15 cellular contexts compared by ENCODE assay signal in the genomic region with DNA sequence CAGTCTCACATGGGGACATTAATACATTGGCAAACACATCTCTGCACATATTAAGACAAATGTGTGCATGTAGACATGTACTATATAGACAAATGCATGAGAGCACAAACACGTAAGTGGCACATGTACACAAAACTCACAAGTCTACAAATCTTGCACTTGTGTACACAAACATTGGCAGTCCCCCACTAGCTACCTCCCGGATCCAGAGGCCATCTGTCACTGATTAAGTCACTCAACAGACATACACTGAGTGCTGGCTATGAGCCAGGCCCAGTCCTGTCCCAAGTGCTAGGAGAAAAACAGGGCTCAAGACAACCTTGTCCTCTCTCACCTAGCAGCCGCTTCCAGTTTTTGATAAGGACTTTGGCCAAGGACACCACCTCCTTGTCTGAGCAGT. TPM values are rescaled to one million over a fixed set of nuclear protein-coding genes. Genes with fewer than 3 reads are reported as not detected.
DNase-seq lines count a peak whose midpoint lies in the region; FAIRE-seq and TF ChIP-seq lines count a peak whose summit lies in the region.
"Had no signal": no experiment of that assay in that cellular context is flagged by ENCODE, and none has a peak within 500 bp of the region (broad histone marks: within the 10 kb centered on the region; RNA-seq: fewer than 3 reads in every experiment).

No MANE protein-coding gene starts in this region.

- H3K4ac ChIP-seq in mesendoderm (ENCODE audit: low read depth, low read length): no peak overlapping the region

- H3K36me3 Mint-ChIP-seq in T-helper 2 cell treated with Interferon-gamma antibody and Interleukin-4, amounts not matched to agents 5 μg/mL and 100 μg/mL, for 36 hours (ENCODE audit: low read depth): peaks cover 2% of the 10 kb centered on the region
- H3K36me3 Mint-ChIP-seq: activated naive CD8-positive, alpha-beta T cell treated with anti-CD3 and anti-CD28 coated beads for 36 hours; natural killer cell treated with Interleukin-12 subunit alpha and Interleukin-12 subunit beta and Interleukin-15 and Interleukin-18, amount 100 ng/mL, for 72 hours had no signal

- H3K4me3 ChIP-seq in bronchial epithelial cell (ENCODE audit: low read depth, low read length) (no peak overlapping the region), uterus (no peak overlapping the region), mesendoderm (ENCODE audit: low read length) (no peak overlapping the region)

- no peak for TF ChIP-seq POLR2A in uterus (IDR thresholded peaks at IDR 0.05)

- no peak overlapping the region for H2BK120ac ChIP-seq in mesendoderm (ENCODE audit: low read depth, low read length)

- H3K9ac ChIP-seq in mesendoderm (ENCODE audit: low read length): no peak overlapping the region

- no peak overlapping the region for H3K27ac ChIP-seq in uterus
- no peak overlapping the region for H3K27ac ChIP-seq in mesendoderm (ENCODE audit: low read depth, low read length)

- no peak overlapping the region for H3K23ac ChIP-seq in mesendoderm (ENCODE audit: low read length)

- H3K27me3 ChIP-seq in bronchial epithelial cell (ENCODE audit: control insufficient read depth, insufficient read depth, low read length): no peaks in the 10 kb centered on the region
- H3K27me3 ChIP-seq in uterus: no peaks in the 10 kb centered on the region
- peaks cover 12% of the 10 kb centered on the region for H3K27me3 ChIP-seq in mesendoderm (ENCODE audit: insufficient read depth, low read length, poor library complexity)

- H3K79me2 ChIP-seq in mesendoderm (ENCODE audit: control insufficient read depth, insufficient read depth, low read length): no peaks in the 10 kb centered on the region

- WGBS in mesendoderm (ENCODE audit: extremely low coverage, insufficient coverage, low lambda C conversion rate): no CpG with 5 or more reads among the region's 3 CpGs

- no peaks in the 10 kb centered on the region for H3K79me1 ChIP-seq in mesendoderm (ENCODE audit: low read length)

- no peaks in the 10 kb centered on the region for H3K9me3 Mint-ChIP-seq in T-helper 2 cell treated with Interferon-gamma antibody and Interleukin-4, amounts not matched to agents 5 μg/mL and 100 μg/mL, for 36 hours
- H3K9me3 Mint-ChIP-seq: activated naive CD8-positive, alpha-beta T cell treated with anti-CD3 and anti-CD28 coated beads for 36 hours; natural killer cell treated with Interleukin-12 subunit alpha and Interleukin-12 subunit beta and Interleukin-15 and Interleukin-18, amount 100 ng/mL, for 72 hours had no signal

- no peak overlapping the region for H4K8ac ChIP-seq in mesendoderm (ENCODE audit: low read depth, low read length)

- no peak overlapping the region for H3K56ac ChIP-seq in mesendoderm (ENCODE audit: low read length)

- no peak overlapping the region for H3K4me3 Mint-ChIP-seq in T-helper 2 cell treated with Interferon-gamma antibody and Interleukin-4, amounts not matched to agents 5 μg/mL and 100 μg/mL, for 36 hours
- H3K4me3 Mint-ChIP-seq: activated naive CD8-positive, alpha-beta T cell treated with anti-CD3 and anti-CD28 coated beads for 36 hours; natural killer cell treated with Interleukin-12 subunit alpha and Interleukin-12 subunit beta and Interleukin-15 and Interleukin-18, amount 100 ng/mL, for 72 hours had no signal

- H3K4me2 ChIP-seq in mesendoderm (ENCODE audit: low read length): no peak overlapping the region

- H2BK5ac ChIP-seq in mesendoderm (ENCODE audit: low read length): no peak overlapping the region

- DNase-seq in HT-29 (ENCODE audit: low spot score): peak; percentile 21
- DNase-seq in NCI-H510A treated with DMSO at 0.1 percent for 48 hours (lab: John Stamatoyannopoulos, UW): peak; percentile 38
- DNase-seq in bronchial epithelial cell (ENCODE audit: low read depth): no peak
- peak; percentile 25 for DNase-seq in pons (ENCODE audit: low spot score)
- DNase-seq in NAMALWA (ENCODE audit: low spot score): no peak
- DNase-seq in uterus: no peak
- no peak for DNase-seq in mesendoderm
- DNase-seq in T-helper 2 cell treated with Interferon-gamma antibody and Interleukin-4, amounts not matched to agents 5 μg/mL and 100 μg/mL, for 36 hours (ENCODE audit: low spot score): no peak
- DNase-seq: activated naive CD8-positive, alpha-beta T cell treated with anti-CD3 and anti-CD28 coated beads for 36 hours; Calu3; islet precursor cell; NCI-H1048; trophoblast cell had no signal

- H3K9me3 ChIP-seq in uterus: no peaks in the 10 kb centered on the region

- TF ChIP-seq CTCF in bronchial epithelial cell (IDR thresholded peaks at IDR 0.05; ENCODE audit: insufficient read depth, low read length, severe bottlenecking): no peak
- TF ChIP-seq CTCF in uterus (IDR thresholded peaks at IDR 0.05): no peak

- no peak overlapping the region for H2BK15ac ChIP-seq in mesendoderm (replicated peaks; ENCODE audit: low read depth)

- no peak overlapping the region for H4K5ac ChIP-seq in mesendoderm (ENCODE audit: low read length)

- H3K27me3 Mint-ChIP-seq in T-helper 2 cell treated with Interferon-gamma antibody and Interleukin-4, amounts not matched to agents 5 μg/mL and 100 μg/mL, for 36 hours (ENCODE audit: low read depth): no peaks in the 10 kb centered on the region
- H3K27me3 Mint-ChIP-seq: activated naive CD8-positive, alpha-beta T cell treated with anti-CD3 and anti-CD28 coated beads for 36 hours had no signal

- H3K36me3 ChIP-seq in bronchial epithelial cell (ENCODE audit: control insufficient read depth, insufficient read depth, low read length): no peaks in the 10 kb centered on the region
- H3K36me3 ChIP-seq in uterus: no peaks in the 10 kb centered on the region
- no peaks in the 10 kb centered on the region for H3K36me3 ChIP-seq in mesendoderm (ENCODE audit: control insufficient read depth, insufficient read depth, low read length)

- intact Hi-C loops in uterus (cut with DNase I; ENCODE audit: low total_unique reads): no loop called here

- no peak overlapping the region for H2AK5ac ChIP-seq in mesendoderm (ENCODE audit: low read length)

- no peak overlapping the region for H3K27ac Mint-ChIP-seq in T-helper 2 cell treated with Interferon-gamma antibody and Interleukin-4, amounts not matched to agents 5 μg/mL and 100 μg/mL, for 36 hours
- H3K27ac Mint-ChIP-seq: activated naive CD8-positive, alpha-beta T cell treated with anti-CD3 and anti-CD28 coated beads for 36 hours; natural killer cell treated with Interleukin-12 subunit alpha and Interleukin-12 subunit beta and Interleukin-15 and Interleukin-18, amount 100 ng/mL, for 72 hours had no signal

- peak; percentile 47 for FAIRE-seq in bronchial epithelial cell (lab: Jason Lieb, UNC)
- FAIRE-seq: TTC549 had no signal

- no peak overlapping the region for H3K18ac ChIP-seq in mesendoderm (ENCODE audit: low read length)

- peaks cover 18% of the 10 kb centered on the region for H3K4me1 Mint-ChIP-seq in T-helper 2 cell treated with Interferon-gamma antibody and Interleukin-4, amounts not matched to agents 5 μg/mL and 100 μg/mL, for 36 hours (ENCODE audit: low read depth)

- H3K4me1 ChIP-seq in uterus (no peaks in the 10 kb centered on the region), mesendoderm (ENCODE audit: control insufficient read depth, low read depth, low read length) (no peaks in the 10 kb centered on the region)

RNA-seq across cellular contexts. Expression of a gene that starts 7.0 kb away (rescaled TPM):
- 2.1 and 2.3 TPM in 2 replicates for total RNA-seq in HT-29 (2014; rRNA removed; shearing (Covaris generic))
- total RNA-seq in bronchial epithelial cell (6.6 and 10.5 TPM in 2 replicates), uterus (10 to 100 TPM; 20.6 to 70.9 (median 27.8) TPM)
- 0.17 TPM for polyA plus RNA-seq in mesendoderm (2013, experiment 1 of 2)
- polyA plus RNA-seq in mesendoderm (2013, experiment 2 of 2): 0.17 TPM

RNA-seq across cellular contexts. Expression of a gene that starts 47.9 kb away (rescaled TPM):
- 2.7 and 2.9 TPM in 2 replicates for total RNA-seq in HT-29 (2014; rRNA removed; shearing (Covaris generic))
- 29.0 and 35.7 TPM in 2 replicates for total RNA-seq in bronchial epithelial cell
- total RNA-seq in uterus: 10 to 100 TPM; 12.1 to 88.8 (median 21.6) TPM
- polyA plus RNA-seq in mesendoderm (2013, experiment 1 of 2): 1.5 TPM
- polyA plus RNA-seq in mesendoderm (2013, experiment 2 of 2): 1.5 TPM

Comparison
In these comparisons a context has a peak if more than half of its experiments do, and no peak if none do; other contexts are left out.
1. DNase-seq: peak in HT-29 (single experiment), NCI-H510A treated with DMSO at 0.1 percent for 48 hours (single experiment) and pons (single experiment); none in bronchial epithelial cell (single experiment), NAMALWA (single experiment), uterus (0 of 2), mesendoderm (single experiment) and T-helper 2 cell treated with Interferon-gamma antibody and Interleukin-4, amounts not matched to agents 5 μg/mL and 100 μg/mL, for 36 hours (single experiment).